Comparison of ENCODE assay signal across 1 cellular context in genomic region chr6:158230967-158231550, GRCh38.
TF ChIP-seq lines count a peak whose summit lies in the region.

No MANE protein-coding gene starts in this region.

TF ChIP-seq in SK-N-SH, 30 proteins besides CTCF, POLR2A, EP300 and RAD21 (continued from another document):
- TF ChIP-seq REST (IDR thresholded peaks at IDR 0.05; ENCODE audit: low read depth, low read length) (no peak), ZBTB33 (IDR thresholded peaks at IDR 0.05; ENCODE audit: borderline replicate concordance, low read depth) (no peak), PBX3 (IDR thresholded peaks at IDR 0.05) (no peak)
